21 cellular contexts compared by ENCODE assay signal in the genomic region with DNA sequence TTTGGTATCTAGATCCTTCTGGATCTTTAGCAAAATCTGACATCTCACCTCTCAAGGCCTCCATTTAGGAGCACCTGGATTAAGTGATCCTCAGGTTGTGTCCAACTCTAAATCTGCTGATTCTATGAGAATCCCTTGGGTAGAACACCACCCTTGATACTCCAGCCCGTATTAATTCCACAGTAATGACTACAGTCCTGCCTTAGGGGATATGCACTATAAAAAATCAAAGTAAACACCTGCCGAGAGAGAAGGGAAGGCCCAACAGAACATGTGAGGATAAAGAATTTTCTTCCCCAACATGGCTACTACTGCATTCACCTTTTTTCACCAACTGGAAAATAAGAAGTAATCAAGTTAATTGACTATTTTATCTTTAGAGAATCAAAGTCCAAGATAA. TPM values are rescaled to one million over a fixed set of nuclear protein-coding genes. Genes with fewer than 3 reads are reported as not detected.
DNase-seq lines count a peak whose midpoint lies in the region; ATAC-seq and TF ChIP-seq lines count a peak whose summit lies in the region.
"Had no signal": no experiment of that assay in that cellular context is flagged by ENCODE, and none has a peak within 500 bp of the region (broad histone marks: within the 10 kb centered on the region; RNA-seq: fewer than 3 reads in every experiment).

No MANE protein-coding gene starts in this region.

- no peaks in the 10 kb centered on the region for H3K27me3 Mint-ChIP-seq in IgD-negative memory B cell
- no peaks in the 10 kb centered on the region for H3K27me3 Mint-ChIP-seq in chondrocyte (ENCODE audit: low read depth)
- H3K27me3 Mint-ChIP-seq: activated CD8-positive, alpha-beta memory T cell treated with anti-CD3 and anti-CD28 coated beads, Interleukin-2, amount 10 ng/mL, durations not matched to agents 7 days and 5 days; activated naive CD8-positive, alpha-beta T cell; CD8-positive, alpha-beta memory T cell had no signal

- no peak overlapping the region for H2BK120ac ChIP-seq in trophoblast cell (ENCODE audit: insufficient read depth, low read length, poor library complexity)

- no CpG with 5 or more reads among the region's 2 CpGs for WGBS in trophoblast cell (ENCODE audit: extremely low coverage, insufficient coverage, insufficient read length)

- H3K4me1 Mint-ChIP-seq in IgD-negative memory B cell: peaks cover 27 to 45% (median 33%) of the 10 kb centered on the region in 3 donors
- H3K4me1 Mint-ChIP-seq in chondrocyte (ENCODE audit: low read depth): peaks cover 24% of the 10 kb centered on the region
- H3K4me1 Mint-ChIP-seq: activated CD8-positive, alpha-beta memory T cell treated with anti-CD3 and anti-CD28 coated beads, Interleukin-2, amount 10 ng/mL, durations not matched to agents 7 days and 5 days had no signal

- H3K79me1 ChIP-seq in trophoblast cell (ENCODE audit: low read length): peaks cover 4% of the 10 kb centered on the region

- no peak overlapping the region for H4K91ac ChIP-seq in trophoblast cell (ENCODE audit: low read depth, low read length)

- no peak overlapping the region for H4K8ac ChIP-seq in trophoblast cell (ENCODE audit: low read depth, low read length)

- peaks cover 2% of the 10 kb centered on the region for H3K79me2 ChIP-seq in trophoblast cell (ENCODE audit: control insufficient read depth, insufficient read depth, low read length, poor library complexity)

- peak overlapping the region in 2 of 3 donors; percentile 49 to 55 for H3K27ac Mint-ChIP-seq in IgD-negative memory B cell
- peak overlapping the region; percentile 10 for H3K27ac Mint-ChIP-seq in chondrocyte (ENCODE audit: unreplicated experiment)
- H3K27ac Mint-ChIP-seq: activated CD8-positive, alpha-beta memory T cell treated with anti-CD3 and anti-CD28 coated beads, Interleukin-2, amount 10 ng/mL, durations not matched to agents 7 days and 5 days; activated naive CD8-positive, alpha-beta T cell had no signal

- no peak overlapping the region for H3K18ac ChIP-seq in trophoblast cell (ENCODE audit: low read length)

- no peak overlapping the region for H2BK5ac ChIP-seq in trophoblast cell (ENCODE audit: low read depth, low read length, poor library complexity)

- H3K23ac ChIP-seq in trophoblast cell (ENCODE audit: low read length): no peak overlapping the region

- no peaks in the 10 kb centered on the region for H3K9me3 ChIP-seq in trophoblast cell (ENCODE audit: insufficient read depth, low read depth, low read length)

- H3K9ac ChIP-seq in trophoblast cell (ENCODE audit: low read length): no peak overlapping the region

- H2AFZ ChIP-seq in trophoblast cell (ENCODE audit: insufficient read depth, low read length, poor library complexity): no peak overlapping the region

- no peak overlapping the region for H3K27ac ChIP-seq in trophoblast cell (ENCODE audit: low read depth, low read length)
- H3K27ac ChIP-seq: RWPE1, SK-N-MC had no signal

- no peak overlapping the region for H3K14ac ChIP-seq in trophoblast cell (ENCODE audit: low read length)

- H4K12ac ChIP-seq in trophoblast cell (ENCODE audit: low read depth, low read length): no peak overlapping the region

- H3K36me3 Mint-ChIP-seq in IgD-negative memory B cell (peaks cover 1% of the 10 kb centered on the region), chondrocyte (ENCODE audit: low read depth) (peaks cover 20% of the 10 kb centered on the region)

- H2AK5ac ChIP-seq in trophoblast cell (ENCODE audit: low read length): no peak overlapping the region

- no peak overlapping the region for H3K4me2 ChIP-seq in trophoblast cell (ENCODE audit: low read length)

- peaks cover 5 to 6% of the 10 kb centered on the region in 2 experiments for H3K4me1 ChIP-seq in trophoblast cell (ENCODE audit: control insufficient read depth in 1 of 2, insufficient read depth in 2 of 2, low read length in 2 of 2)

- no peak for DNase-seq in chondrocyte (ENCODE audit: low spot score)
- peak; percentile 20 to 64 for DNase-seq in trophoblast cell
- DNase-seq in GM19238 (ENCODE audit: insufficient read length, low spot score): no peak
- no peak for DNase-seq in kidney glomerular epithelial cell (lab: John Stamatoyannopoulos, UW)
- no peak for DNase-seq in inferior parietal cortex (ENCODE audit: extremely low spot score)
- DNase-seq: activated CD4-positive, alpha-beta T cell treated with anti-CD3 and anti-CD28 coated beads for 48 hours; activated CD8-positive, alpha-beta memory T cell treated with anti-CD3 and anti-CD28 coated beads, Interleukin-2, amount 10 ng/mL, durations not matched to agents 7 days and 5 days; aorta; CD8-positive, alpha-beta memory T cell; central memory CD4-positive, alpha-beta T cell; head of caudate nucleus; NCI-H1092; NCI-H187 treated with DMSO at 0.1 percent for 48 hours; NCI-H2227 treated with DMSO at 0.1 percent for 48 hours; NCI-H69; T-helper 2 cell had no signal

- ATAC-seq in GM18498 (IDR thresholded peaks at IDR 0.05; ENCODE audit: unreplicated experiment): peak; percentile 18
- ATAC-seq: activated CD8-positive, alpha-beta memory T cell treated with anti-CD3 and anti-CD28 coated beads, Interleukin-2, amount 10 ng/mL, durations not matched to agents 7 days and 5 days had no signal

- TF ChIP-seq CTCF in chondrocyte (IDR thresholded peaks at IDR 0.05): no peak

- H2BK12ac ChIP-seq in trophoblast cell (ENCODE audit: low read length): no peak overlapping the region

- H3K4ac ChIP-seq in trophoblast cell (ENCODE audit: low read depth, low read length): no peak overlapping the region

- peak overlapping the region in 1 of 4 donors; percentile 7 for H3K4me3 Mint-ChIP-seq in IgD-negative memory B cell
- no peak overlapping the region for H3K4me3 Mint-ChIP-seq in chondrocyte (ENCODE audit: unreplicated experiment)
- H3K4me3 Mint-ChIP-seq: activated CD8-positive, alpha-beta memory T cell treated with anti-CD3 and anti-CD28 coated beads, Interleukin-2, amount 10 ng/mL, durations not matched to agents 7 days and 5 days; activated naive CD8-positive, alpha-beta T cell; CD8-positive, alpha-beta memory T cell had no signal

- no peak overlapping the region for H3K4me3 ChIP-seq in trophoblast cell (ENCODE audit: low read depth, low read length)
- H3K4me3 ChIP-seq: SK-N-MC had no signal

- no peaks in the 10 kb centered on the region for H3K9me3 Mint-ChIP-seq in IgD-negative memory B cell
- peaks cover 3% of the 10 kb centered on the region for H3K9me3 Mint-ChIP-seq in chondrocyte (ENCODE audit: low read depth)
- H3K9me3 Mint-ChIP-seq: CD8-positive, alpha-beta memory T cell had no signal

- peaks cover 20 to 33% of the 10 kb centered on the region in 2 experiments for H3K36me3 ChIP-seq in trophoblast cell (ENCODE audit: control insufficient read depth in 1 of 2, insufficient read depth in 2 of 2, low read length in 2 of 2)

- H3K27me3 ChIP-seq in trophoblast cell (ENCODE audit: insufficient read depth, low read length): no peaks in the 10 kb centered on the region

RNA-seq across cellular contexts. Expression of a gene that starts 27.6 kb away (rescaled TPM):
- polyA plus RNA-seq in IgD-negative memory B cell: 105 TPM
- total RNA-seq in chondrocyte: 210 to 235 TPM (median 234 TPM) in 3 replicates
- 175 and 176 TPM in 2 replicates for polyA plus RNA-seq in trophoblast cell (2013)

Comparison
In these comparisons a context has a peak if more than half of its experiments do, and no peak if none do; other contexts are left out.
1. DNase-seq: peak in trophoblast cell (2 of 2); none in chondrocyte (single experiment), GM19238 (single experiment), kidney glomerular epithelial cell (single experiment) and inferior parietal cortex (single experiment).